ENCODE assay signal across 2 cellular contexts in genomic region chr4:85951-86350, GRCh38.
TF ChIP-seq lines count a peak whose summit lies in the region.

No MANE protein-coding gene starts in this region.

TF ChIP-seq in GM23338, 12 proteins besides CTCF, POLR2A, EP300 and RAD21:
- no peak for TF ChIP-seq STAT1 (IDR thresholded peaks at IDR 0.05; ENCODE audit: unreplicated experiment)
- TF ChIP-seq CREB1 (CRISPR knock-in tag; IDR thresholded peaks at IDR 0.05; ENCODE audit: low read depth) = no peak
TF ChIP-seq in GM23338: peak in this region for 0.

TF ChIP-seq in H1, 55 proteins besides CTCF, POLR2A, EP300 and RAD21:
- TF ChIP-seq TAF1 (IDR thresholded peaks at IDR 0.05; ENCODE audit: low read depth, low read length) (no peak), FOSL1 (IDR thresholded peaks at IDR 0.05; ENCODE audit: insufficient read depth, low read depth, low read length) (no peak), CBX8 (IDR thresholded peaks at IDR 0.05; ENCODE audit: borderline replicate concordance, low read depth, low read length) (no peak), ZNF274 (IDR thresholded peaks at IDR 0.05; ENCODE audit: borderline replicate concordance, extremely low read depth, low read length) (peak; percentile 79), POU5F1 (IDR thresholded peaks at IDR 0.05; ENCODE audit: low read depth, low read length) (no peak)
